ENCODE assay signal across 9 cellular contexts in genomic region chr1:246583448-246584185, GRCh38. TPM values are rescaled to one million over a fixed set of nuclear protein-coding genes. Genes with fewer than 3 reads are reported as not detected.
DNase-seq lines count a peak whose midpoint lies in the region; TF ChIP-seq lines count a peak whose summit lies in the region.
"Had no signal": no experiment of that assay in that cellular context is flagged by ENCODE, and none has a peak within 500 bp of the region (broad histone marks: within the 10 kb centered on the region; RNA-seq: fewer than 3 reads in every experiment).

No MANE protein-coding gene starts in this region.

- H2BK5ac ChIP-seq in H9 (ENCODE audit: insufficient read length, low read length): no peak overlapping the region

- H2BK120ac ChIP-seq in H9 (ENCODE audit: low read depth, low read length, poor library complexity, severe bottlenecking): no peak overlapping the region

- H3K23ac ChIP-seq in H9 (ENCODE audit: insufficient read length, low read depth, low read length): no peak overlapping the region

- H3K9ac ChIP-seq in skeletal muscle satellite cell (ENCODE audit: low read depth, low read length): no peak overlapping the region
- H3K9ac ChIP-seq in H9 (ENCODE audit: extremely low read depth, insufficient read length, low read length): no peak overlapping the region

- H3K4me3 Mint-ChIP-seq in H9: no peak overlapping the region

- TF ChIP-seq CTCF in fibroblast of the aortic adventitia (IDR thresholded peaks at IDR 0.05; ENCODE audit: insufficient read depth, low read length) (no peak), H9 (conservative IDR thresholded peaks at IDR 0.05) (no peak)

- no peak overlapping the region for H4K91ac ChIP-seq in H9 (ENCODE audit: insufficient read length, low read depth, low read length)

- H3K18ac ChIP-seq in H9 (ENCODE audit: insufficient read length, low read depth, low read length): no peak overlapping the region

- no peak overlapping the region for H3K56ac ChIP-seq in H9 (ENCODE audit: insufficient read length, low read depth, low read length)

- H3K36me3 Mint-ChIP-seq in H9 (ENCODE audit: insufficient read depth in 1 of 3, low read depth in 3 of 3): peaks cover 0 to 8% (median 2%) of the 10 kb centered on the region in 3 experiments; a peak in 4 of 7 replicates

- no peak overlapping the region for H4K8ac ChIP-seq in H9 (replicated peaks; ENCODE audit: insufficient read length, low read depth, low read length)

- no peaks in the 10 kb centered on the region for H3K9me3 ChIP-seq in HAP-1
- H3K9me3 ChIP-seq in skeletal muscle satellite cell (replicated peaks; ENCODE audit: low read length): no peaks in the 10 kb centered on the region
- H3K9me3 ChIP-seq in H9 (ENCODE audit: control insufficient read depth, low read depth, low read length): no peaks in the 10 kb centered on the region

- in situ Hi-C loops in HAP-1 (cut with MboI; ENCODE audit: low sequenced_read_pairs): no loop called here

- no peak overlapping the region for H2BK15ac ChIP-seq in H9 (ENCODE audit: low read depth, low read length)

- H4K5ac ChIP-seq in H9 (ENCODE audit: insufficient read length, low read depth, low read length): no peak overlapping the region

- no peak overlapping the region for H3K27ac ChIP-seq in H9 (ENCODE audit: insufficient read length, low read depth, low read length)

- H3K27me3 ChIP-seq in HAP-1 (ENCODE audit: low read depth) (no peaks in the 10 kb centered on the region), skeletal muscle satellite cell (ENCODE audit: control insufficient read depth, insufficient read depth, low read length) (no peaks in the 10 kb centered on the region), H9 (ENCODE audit: insufficient read depth, low read length) (no peaks in the 10 kb centered on the region)

- H3K4ac ChIP-seq in H9 (ENCODE audit: low read depth, low read length): no peak overlapping the region

- H2BK12ac ChIP-seq in H9 (ENCODE audit: insufficient read length, low read depth, low read length): no peak overlapping the region

- peaks cover 2% of the 10 kb centered on the region for H3K79me1 ChIP-seq in H9 (ENCODE audit: insufficient read depth, low read depth, low read length, poor library complexity, severe bottlenecking)

- peak overlapping the region in 1 of 3 experiments; percentile 29; a peak in 1 of 7 replicates for H3K27ac Mint-ChIP-seq in H9

- H2AK5ac ChIP-seq in H9 (ENCODE audit: insufficient read length, low read length): no peak overlapping the region

- H3K4me1 ChIP-seq in HAP-1 (peaks cover 22% of the 10 kb centered on the region), skeletal muscle satellite cell (ENCODE audit: control insufficient read depth, insufficient read depth, low read length) (peaks cover 25% of the 10 kb centered on the region), H9 (ENCODE audit: insufficient read depth, low read length) (no peaks in the 10 kb centered on the region)

- H3K27me3 Mint-ChIP-seq in H9 (ENCODE audit: low read depth): no peaks in the 10 kb centered on the region

- no peaks in the 10 kb centered on the region for H3K36me3 ChIP-seq in HAP-1 (replicated peaks)
- H3K36me3 ChIP-seq in skeletal muscle satellite cell (ENCODE audit: insufficient read depth, low read length): peaks cover 5% of the 10 kb centered on the region

- H3K9me3 Mint-ChIP-seq in H9: no peaks in the 10 kb centered on the region

- no peak overlapping the region for H3K14ac ChIP-seq in H9 (ENCODE audit: insufficient read depth, low read length)

- H4K20me1 ChIP-seq in H9 (ENCODE audit: control insufficient read depth, insufficient read depth, insufficient read length): no peaks in the 10 kb centered on the region

- WGBS in H9 (ENCODE audit: extremely low coverage, insufficient read length, low lambda C conversion rate): no CpG with 5 or more reads among the region's 6 CpGs

- no peak overlapping the region for H2AFZ ChIP-seq in H9 (ENCODE audit: low read length)

- no peak overlapping the region for H3T11ph ChIP-seq in H9 (ENCODE audit: low read length)

- no peaks in the 10 kb centered on the region for H3K23me2 ChIP-seq in H9 (ENCODE audit: insufficient read length, low read depth, low read length, poor library complexity, severe bottlenecking)

- peak; percentile 72 to 95 for DNase-seq in HAP-1 (ENCODE audit: low spot score in 2 of 2)
- DNase-seq in NCI-H345 treated with DMSO at 0.1 percent for 48 hours (lab: John Stamatoyannopoulos, UW; ENCODE audit: unreplicated experiment): peak; percentile 69
- peak; percentile 58 for DNase-seq in fibroblast of the aortic adventitia (ENCODE audit: low read depth)
- no peak for DNase-seq in RKO (ENCODE audit: low spot score)
- DNase-seq in H9: no peak
- no peak for DNase-seq in activated CD4-positive, CD25-positive, alpha-beta regulatory T cell (lab: John Stamatoyannopoulos, UW)
- no peak for DNase-seq in stimulated activated CD4-positive, alpha-beta T cell treated with anti-CD3 and anti-CD28 coated beads, Interleukin-2, amount 100 ng/mL, for 48 hours
- DNase-seq: activated gamma-delta T cell had no signal

- H3K4me3 ChIP-seq in HAP-1 (no peak overlapping the region), fibroblast of the aortic adventitia (ENCODE audit: low read depth, low read length) (no peak overlapping the region), skeletal muscle satellite cell (ENCODE audit: low read length) (no peak overlapping the region)

- H3K79me2 ChIP-seq in H9 (ENCODE audit: insufficient read depth, low read length): no peaks in the 10 kb centered on the region; the same call in 1 of the 2 replicates

- H2BK20ac ChIP-seq in H9 (ENCODE audit: low read depth, low read length, poor library complexity, severe bottlenecking): no peak overlapping the region

- peaks cover 2 to 3% of the 10 kb centered on the region in 2 experiments; a peak in 3 of 4 replicates for H3K4me1 Mint-ChIP-seq in H9

- H3K4me2 ChIP-seq in skeletal muscle satellite cell (ENCODE audit: low read length): peak overlapping the region; percentile 8
- no peak overlapping the region for H3K4me2 ChIP-seq in H9 (ENCODE audit: insufficient read depth, insufficient read length, low read length)

RNA-seq across cellular contexts. Expression of gene CNST, which starts 17.4 kb away (rescaled TPM):
- 13.1 and 25.2 TPM in 2 replicates for total RNA-seq in fibroblast of the aortic adventitia (ENCODE audit: low replicate concordance)
- total RNA-seq in skeletal muscle satellite cell (2012; rRNA removed): 14.2 and 15.1 TPM in 2 replicates
- total RNA-seq in H9 (2021): 18.0 and 19.8 TPM in 2 replicates

RNA-seq across cellular contexts. Expression of gene TFB2M, which starts 17.6 kb away (rescaled TPM):
- total RNA-seq in fibroblast of the aortic adventitia (ENCODE audit: low replicate concordance) (22.2 and 23.8 TPM in 2 replicates), H9 (2021) (27.0 and 27.7 TPM in 2 replicates)
- total RNA-seq in skeletal muscle satellite cell (2012; rRNA removed): 29.5 and 34.2 TPM in 2 replicates

Comparison
In these comparisons a context has a peak if more than half of its experiments do, and no peak if none do; other contexts are left out.
1. DNase-seq: peak in HAP-1 (2 of 2), NCI-H345 treated with DMSO at 0.1 percent for 48 hours (single experiment) and fibroblast of the aortic adventitia (single experiment); none in RKO (single experiment), H9 (single experiment), activated CD4-positive, CD25-positive, alpha-beta regulatory T cell (0 of 4) and stimulated activated CD4-positive, alpha-beta T cell treated with anti-CD3 and anti-CD28 coated beads, Interleukin-2, amount 100 ng/mL, for 48 hours (0 of 2).